8 cellular contexts compared by ENCODE assay signal in the genomic region with DNA sequence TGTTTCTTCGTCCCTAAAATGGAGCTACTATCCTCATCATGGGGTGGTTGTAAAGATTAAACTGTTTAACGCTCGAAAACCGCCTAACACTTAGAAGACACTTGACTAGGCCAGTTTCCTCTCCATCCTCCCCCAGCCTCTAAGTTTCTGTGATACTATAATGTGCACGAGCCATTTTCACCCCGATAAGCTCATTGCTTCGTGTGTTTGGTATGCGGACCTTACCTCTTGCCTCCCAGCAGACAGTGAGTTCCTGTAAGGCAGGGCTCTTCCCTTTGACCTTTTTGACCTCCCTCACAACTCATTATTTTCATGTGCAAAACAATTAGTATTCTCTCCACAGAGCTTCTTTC. TPM values are rescaled to one million over a fixed set of nuclear protein-coding genes. Genes with fewer than 3 reads are reported as not detected.
DNase-seq lines count a peak whose midpoint lies in the region; ATAC-seq and TF ChIP-seq lines count a peak whose summit lies in the region.

No MANE protein-coding gene starts in this region.

- H3K36me3 ChIP-seq in subcutaneous abdominal adipose tissue (ENCODE audit: control insufficient read depth in 5 of 5, insufficient read depth in 5 of 5, low read length in 5 of 5): no peaks in the 10 kb centered on the region

- CTCF ChIA-PET in CD4-positive, alpha-beta T cell (lab: Charles Lee): interaction anchor here (1.3 kb wide), 1 partner anchor 48 kb away, joined by 4 read pairs; no protein-coding TSS in a partner anchor

- DNase-seq in CD4-positive, alpha-beta T cell: no peak
- DNase-seq in HFF-Myc (ENCODE audit: extremely low read depth, low read depth) (no peak), iPS-NIHi11 (ENCODE audit: low spot score) (peak; percentile 22), epidermal melanocyte (ENCODE audit: insufficient read length, low spot score) (no peak), SW480 (ENCODE audit: low spot score) (no peak)
- DNase-seq in activated T-helper 1 cell treated with anti-CD3 and anti-CD28 coated beads, Interleukin-12 subunit alpha, Interleukin-12 subunit beta, Interleukin-2, Interleukin-4 antibody, amounts not matched to agents 30 ng/mL and 10 ng/mL and 1 ng/mL, durations not matched to agents 14 hours and 24 hours and 36 hours (ENCODE audit: low spot score): no peak

- H3K9me3 ChIP-seq in CD4-positive, alpha-beta T cell (ENCODE audit: control insufficient read depth, low read length): no peaks in the 10 kb centered on the region
- no peaks in the 10 kb centered on the region for H3K9me3 ChIP-seq in subcutaneous abdominal adipose tissue (ENCODE audit: control insufficient read depth in 5 of 5, low read length in 5 of 5)

- peak overlapping the region; percentile 79 for H3K27ac Mint-ChIP-seq in CD4-positive, alpha-beta T cell
- H3K27ac Mint-ChIP-seq in activated T-helper 1 cell treated with anti-CD3 and anti-CD28 coated beads, Interleukin-12 subunit alpha, Interleukin-12 subunit beta, Interleukin-2, Interleukin-4 antibody, amounts not matched to agents 30 ng/mL and 10 ng/mL and 1 ng/mL, durations not matched to agents 14 hours and 24 hours and 36 hours: peak overlapping the region; percentile 46

- ATAC-seq in CD4-positive, alpha-beta T cell (ENCODE audit: poor library complexity): no peak
- ATAC-seq in HG03469 (IDR thresholded peaks at IDR 0.05; ENCODE audit: unreplicated experiment): no peak

- H3K36me3 Mint-ChIP-seq in CD4-positive, alpha-beta T cell (ENCODE audit: low read depth): peaks cover 9% of the 10 kb centered on the region
- peaks cover 4% of the 10 kb centered on the region for H3K36me3 Mint-ChIP-seq in activated T-helper 1 cell treated with anti-CD3 and anti-CD28 coated beads, Interleukin-12 subunit alpha, Interleukin-12 subunit beta, Interleukin-2, Interleukin-4 antibody, amounts not matched to agents 30 ng/mL and 10 ng/mL and 1 ng/mL, durations not matched to agents 14 hours and 24 hours and 36 hours (ENCODE audit: low read depth)

- H3K9ac ChIP-seq in subcutaneous abdominal adipose tissue (ENCODE audit: low read length in 5 of 5): peak overlapping the region in 4 of 5 donors; percentile 41 to 87 (median 61)

- intact Hi-C loops in CD4-positive, alpha-beta T cell (cut with DNase I, micrococcal nuclease): loop anchor here in 1 of 2 experiments (2.0 kb wide), 2 partner anchors 94 to 182 kb away; a partner anchor contains a TSS
- intact Hi-C loops in activated T-helper 1 cell treated with anti-CD3 and anti-CD28 coated beads, Interleukin-12 subunit alpha, Interleukin-12 subunit beta, Interleukin-2, Interleukin-4 antibody, amounts not matched to agents 30 ng/mL and 10 ng/mL and 1 ng/mL, durations not matched to agents 14 hours and 24 hours and 36 hours (cut with micrococcal nuclease): loop anchor here (1.0 to 10.0 kb wide), 2 partner anchors 47 to 1660 kb away; a partner anchor contains a TSS

- H3K27me3 Mint-ChIP-seq in CD4-positive, alpha-beta T cell: no peaks in the 10 kb centered on the region
- H3K27me3 Mint-ChIP-seq in activated T-helper 1 cell treated with anti-CD3 and anti-CD28 coated beads, Interleukin-12 subunit alpha, Interleukin-12 subunit beta, Interleukin-2, Interleukin-4 antibody, amounts not matched to agents 30 ng/mL and 10 ng/mL and 1 ng/mL, durations not matched to agents 14 hours and 24 hours and 36 hours (ENCODE audit: insufficient read depth): peaks cover 4% of the 10 kb centered on the region

- H3K27me3 ChIP-seq in CD4-positive, alpha-beta T cell (ENCODE audit: control insufficient read depth, insufficient read depth, low read length): no peaks in the 10 kb centered on the region
- no peaks in the 10 kb centered on the region for H3K27me3 ChIP-seq in subcutaneous abdominal adipose tissue (ENCODE audit: control insufficient read depth in 5 of 5, insufficient read depth in 4 of 5, low read length in 5 of 5)

- peaks cover 44% of the 10 kb centered on the region for H3K4me1 Mint-ChIP-seq in CD4-positive, alpha-beta T cell (ENCODE audit: low read depth)
- peaks cover 36% of the 10 kb centered on the region for H3K4me1 Mint-ChIP-seq in activated T-helper 1 cell treated with anti-CD3 and anti-CD28 coated beads, Interleukin-12 subunit alpha, Interleukin-12 subunit beta, Interleukin-2, Interleukin-4 antibody, amounts not matched to agents 30 ng/mL and 10 ng/mL and 1 ng/mL, durations not matched to agents 14 hours and 24 hours and 36 hours (ENCODE audit: low read depth)

- peaks cover 0 to 21% (median 19%) of the 10 kb centered on the region in 5 donors for H3K4me1 ChIP-seq in subcutaneous abdominal adipose tissue (ENCODE audit: control insufficient read depth in 5 of 5, insufficient read depth in 5 of 5, low read length in 5 of 5)

- H3K4me3 ChIP-seq in HFF-Myc (replicated peaks; ENCODE audit: low read depth, low read length) (peak overlapping the region; percentile 71), subcutaneous abdominal adipose tissue (ENCODE audit: low read depth in 1 of 5, low read length in 5 of 5) (peak overlapping the region; percentile 70 to 92 (median 76))

- POLR2A ChIA-PET in CD4-positive, alpha-beta T cell (lab: Charles Lee): interaction anchor here (0.7 to 1.8 kb wide), 7 partner anchors 15 to 227 kb away, joined by 3 to 11 read pairs (median 6); a partner anchor contains a TSS

- peak overlapping the region; percentile 59 for H3K27ac ChIP-seq in CD4-positive, alpha-beta T cell (ENCODE audit: low read depth, low read length)
- H3K27ac ChIP-seq in subcutaneous abdominal adipose tissue (ENCODE audit: low read depth, low read length): peak overlapping the region; percentile 22

- no peak for TF ChIP-seq CTCF in CD4-positive, alpha-beta T cell (IDR thresholded peaks at IDR 0.05)
- no peak for TF ChIP-seq CTCF in HFF-Myc (IDR thresholded peaks at IDR 0.05; ENCODE audit: low read depth, low read length, missing control alignments)

- H3K9me3 Mint-ChIP-seq in CD4-positive, alpha-beta T cell: no peaks in the 10 kb centered on the region
- no peaks in the 10 kb centered on the region for H3K9me3 Mint-ChIP-seq in activated T-helper 1 cell treated with anti-CD3 and anti-CD28 coated beads, Interleukin-12 subunit alpha, Interleukin-12 subunit beta, Interleukin-2, Interleukin-4 antibody, amounts not matched to agents 30 ng/mL and 10 ng/mL and 1 ng/mL, durations not matched to agents 14 hours and 24 hours and 36 hours

- peak overlapping the region; percentile 92 for H3K4me3 Mint-ChIP-seq in CD4-positive, alpha-beta T cell
- peak overlapping the region; percentile 87 for H3K4me3 Mint-ChIP-seq in activated T-helper 1 cell treated with anti-CD3 and anti-CD28 coated beads, Interleukin-12 subunit alpha, Interleukin-12 subunit beta, Interleukin-2, Interleukin-4 antibody, amounts not matched to agents 30 ng/mL and 10 ng/mL and 1 ng/mL, durations not matched to agents 14 hours and 24 hours and 36 hours

RNA-seq across cellular contexts. Expression of a gene that starts 0.5 kb away (rescaled TPM):
- total RNA-seq in CD4-positive, alpha-beta T cell: 1 to 10 TPM; 8.0 to 8.2 TPM
- 10.5 and 11.4 TPM in 2 replicates for total RNA-seq in activated T-helper 1 cell treated with anti-CD3 and anti-CD28 coated beads, Interleukin-12 subunit alpha, Interleukin-12 subunit beta, Interleukin-2, Interleukin-4 antibody, amounts not matched to agents 30 ng/mL and 10 ng/mL and 1 ng/mL, durations not matched to agents 14 hours and 24 hours and 36 hours
